Comparison of ENCODE assay signal across 13 cellular contexts in genomic region chr17:4509402-4509801, GRCh38. TPM values are rescaled to one million over a fixed set of nuclear protein-coding genes. Genes with fewer than 3 reads are reported as not detected.
A peak's percentile ranks its signal among the peaks of the same experiment; 100 is the strongest.
DNase-seq lines count a peak whose midpoint lies in the region; ATAC-seq, FAIRE-seq and TF ChIP-seq lines count a peak whose summit lies in the region.
"Had no signal": no experiment of that assay in that cellular context is flagged by ENCODE, and none has a peak within 500 bp of the region (broad histone marks: within the 10 kb centered on the region; RNA-seq: fewer than 3 reads in every experiment).

No MANE protein-coding gene starts in this region.

- H3K4me1 Mint-ChIP-seq in activated CD4-positive, alpha-beta T cell treated with anti-CD3 and anti-CD28 coated beads, Interleukin-2, amount 10 ng/mL, durations not matched to agents 24 days and 14 days = peaks cover 22% of the 10 kb centered on the region
- H3K4me1 Mint-ChIP-seq in activated T-helper 1 cell treated with anti-CD3 and anti-CD28 coated beads, Interleukin-12 subunit alpha, Interleukin-12 subunit beta, Interleukin-2, Interleukin-4 antibody, amounts not matched to agents 30 ng/mL and 10 ng/mL and 1 ng/mL, durations not matched to agents 14 hours and 24 hours and 36 hours (ENCODE audit: low read depth) = peaks cover 32% of the 10 kb centered on the region

- H3K9me3 Mint-ChIP-seq in activated CD4-positive, alpha-beta T cell treated with anti-CD3 and anti-CD28 coated beads, Interleukin-2, amount 10 ng/mL, durations not matched to agents 24 days and 14 days = no peaks in the 10 kb centered on the region
- H3K9me3 Mint-ChIP-seq in activated T-helper 1 cell treated with anti-CD3 and anti-CD28 coated beads, Interleukin-12 subunit alpha, Interleukin-12 subunit beta, Interleukin-2, Interleukin-4 antibody, amounts not matched to agents 30 ng/mL and 10 ng/mL and 1 ng/mL, durations not matched to agents 14 hours and 24 hours and 36 hours = no peaks in the 10 kb centered on the region

- peak; percentile 82 for DNase-seq in activated CD4-positive, alpha-beta T cell treated with anti-CD3 and anti-CD28 coated beads, Interleukin-2, amount 10 ng/mL, durations not matched to agents 24 days and 14 days
- DNase-seq in activated CD4-positive, alpha-beta T cell treated with anti-CD3 and anti-CD28 coated beads for 4 hours = no peak
- DNase-seq in activated T-helper 1 cell treated with anti-CD3 and anti-CD28 coated beads, Interleukin-12 subunit alpha, Interleukin-12 subunit beta, Interleukin-2, Interleukin-4 antibody, amounts not matched to agents 30 ng/mL and 10 ng/mL and 1 ng/mL, durations not matched to agents 14 hours and 24 hours and 36 hours (ENCODE audit: low spot score) = no peak
- DNase-seq in kidney (no peak), HEK293T (ENCODE audit: extremely low spot score) (no peak), posterior cingulate gyrus (no peak)
- DNase-seq: NCI-H1048 had no signal

- H3K4me3 ChIP-seq in kidney (ENCODE audit: low read length in 2 of 2) = no peak overlapping the region
- H3K4me3 ChIP-seq: SK-N-MC had no signal

- FAIRE-seq in kidney (lab: Jason Lieb, UNC) = no peak
- FAIRE-seq: A204.1, frontal cortex had no signal

- POLR2A ChIA-PET in HEK293T (lab: Yijun Ruan, JAX) = interaction anchor here (1.5 kb wide), 1 partner anchor 10 kb away, joined by 3 read pairs; no protein-coding TSS in a partner anchor

- H3K4me1 ChIP-seq in kidney (ENCODE audit: control insufficient read depth in 1 of 2, insufficient read depth in 1 of 2, low read depth in 1 of 2, low read length in 2 of 2) = peaks cover 39 to 47% of the 10 kb centered on the region in 2 donors

- H3K27ac ChIP-seq in kidney (ENCODE audit: low read depth in 2 of 2, low read length in 2 of 2) (peak overlapping the region; percentile 32 to 57), temporal lobe (ENCODE audit: low read depth, low read length) (peak overlapping the region; percentile 73)
- H3K27ac ChIP-seq: SK-N-MC had no signal

- H3K9me3 ChIP-seq in kidney (ENCODE audit: control insufficient read depth in 1 of 2, low read length in 2 of 2) = no peaks in the 10 kb centered on the region

- no peak overlapping the region for H3K4me3 Mint-ChIP-seq in activated CD4-positive, alpha-beta T cell treated with anti-CD3 and anti-CD28 coated beads, Interleukin-2, amount 10 ng/mL, durations not matched to agents 24 days and 14 days
- H3K4me3 Mint-ChIP-seq in activated T-helper 1 cell treated with anti-CD3 and anti-CD28 coated beads, Interleukin-12 subunit alpha, Interleukin-12 subunit beta, Interleukin-2, Interleukin-4 antibody, amounts not matched to agents 30 ng/mL and 10 ng/mL and 1 ng/mL, durations not matched to agents 14 hours and 24 hours and 36 hours = no peak overlapping the region

- peak overlapping the region in 1 of 2 donors; percentile 7 for H3K9ac ChIP-seq in kidney (ENCODE audit: low read length in 2 of 2)

- H3K27me3 Mint-ChIP-seq in activated CD4-positive, alpha-beta T cell treated with anti-CD3 and anti-CD28 coated beads, Interleukin-2, amount 10 ng/mL, durations not matched to agents 24 days and 14 days = no peaks in the 10 kb centered on the region
- H3K27me3 Mint-ChIP-seq in activated T-helper 1 cell treated with anti-CD3 and anti-CD28 coated beads, Interleukin-12 subunit alpha, Interleukin-12 subunit beta, Interleukin-2, Interleukin-4 antibody, amounts not matched to agents 30 ng/mL and 10 ng/mL and 1 ng/mL, durations not matched to agents 14 hours and 24 hours and 36 hours (ENCODE audit: insufficient read depth) = peaks cover 6% of the 10 kb centered on the region

- intact Hi-C loops in activated CD4-positive, alpha-beta T cell treated with anti-CD3 and anti-CD28 coated beads, Interleukin-2, amount 10 ng/mL, durations not matched to agents 24 days and 14 days (cut with micrococcal nuclease) = no loop called here
- intact Hi-C loops in activated T-helper 1 cell treated with anti-CD3 and anti-CD28 coated beads, Interleukin-12 subunit alpha, Interleukin-12 subunit beta, Interleukin-2, Interleukin-4 antibody, amounts not matched to agents 30 ng/mL and 10 ng/mL and 1 ng/mL, durations not matched to agents 14 hours and 24 hours and 36 hours (cut with micrococcal nuclease) = loop anchor here (1.0 kb wide), 1 partner anchor 11 kb away; the partner anchor contains the start of gene SPNS2
- intact Hi-C loops in kidney (cut with DNase I) = no loop called here
- intact Hi-C loops in posterior cingulate gyrus (cut with DNase I) = no loop called here

- H3K36me3 Mint-ChIP-seq in activated CD4-positive, alpha-beta T cell treated with anti-CD3 and anti-CD28 coated beads, Interleukin-2, amount 10 ng/mL, durations not matched to agents 24 days and 14 days (ENCODE audit: low read depth) = no peaks in the 10 kb centered on the region
- H3K36me3 Mint-ChIP-seq in activated T-helper 1 cell treated with anti-CD3 and anti-CD28 coated beads, Interleukin-12 subunit alpha, Interleukin-12 subunit beta, Interleukin-2, Interleukin-4 antibody, amounts not matched to agents 30 ng/mL and 10 ng/mL and 1 ng/mL, durations not matched to agents 14 hours and 24 hours and 36 hours (ENCODE audit: low read depth) = no peaks in the 10 kb centered on the region

- CTCF ChIA-PET in HEK293T (lab: Yijun Ruan, JAX) = no interaction called here

- no peak for ATAC-seq in GM21723 (IDR thresholded peaks at IDR 0.05; ENCODE audit: unreplicated experiment)

- H3K27ac Mint-ChIP-seq in activated CD4-positive, alpha-beta T cell treated with anti-CD3 and anti-CD28 coated beads, Interleukin-2, amount 10 ng/mL, durations not matched to agents 24 days and 14 days = peak overlapping the region; percentile 36
- H3K27ac Mint-ChIP-seq in activated T-helper 1 cell treated with anti-CD3 and anti-CD28 coated beads, Interleukin-12 subunit alpha, Interleukin-12 subunit beta, Interleukin-2, Interleukin-4 antibody, amounts not matched to agents 30 ng/mL and 10 ng/mL and 1 ng/mL, durations not matched to agents 14 hours and 24 hours and 36 hours = peak overlapping the region; percentile 62

- no peak for TF ChIP-seq CTCF in kidney (IDR thresholded peaks at IDR 0.05; ENCODE audit: borderline replicate concordance, extremely low read depth, insufficient read depth)

- no peaks in the 10 kb centered on the region for H3K36me3 ChIP-seq in kidney (ENCODE audit: control insufficient read depth in 1 of 2, insufficient read depth in 2 of 2, low read length in 2 of 2)

TF ChIP-seq in HEK293T, 16 proteins besides CTCF, POLR2A, EP300 and RAD21:
- no peak for TF ChIP-seq ARNT (IDR thresholded peaks at IDR 0.05)
- TF ChIP-seq FOXM1 (IDR thresholded peaks at IDR 0.05; ENCODE audit: borderline replicate concordance) = no peak
- TF ChIP-seq ELF4 (IDR thresholded peaks at IDR 0.05) = no peak
- no peak for TF ChIP-seq PKNOX1 (IDR thresholded peaks at IDR 0.05)
- no peak for TF ChIP-seq LEF1 (IDR thresholded peaks at IDR 0.05; ENCODE audit: borderline replicate concordance)
- no peak for TF ChIP-seq ZNF384 (IDR thresholded peaks at IDR 0.05)
- no peak for TF ChIP-seq FOXK2 (IDR thresholded peaks at IDR 0.05)
- no peak for TF ChIP-seq TARDBP (IDR thresholded peaks at IDR 0.05)
- no peak for TF ChIP-seq CTBP1 (IDR thresholded peaks at IDR 0.05; ENCODE audit: borderline replicate concordance)
- no peak for TF ChIP-seq SP1 (IDR thresholded peaks at IDR 0.05)
- TF ChIP-seq HDGF (IDR thresholded peaks at IDR 0.05; ENCODE audit: borderline replicate concordance) = no peak
- no peak for TF ChIP-seq BHLHE40 (IDR thresholded peaks at IDR 0.05; ENCODE audit: borderline replicate concordance)
- TF ChIP-seq L3MBTL2 (conservative IDR thresholded peaks at IDR 0.05) = no peak
- no peak for TF ChIP-seq SUZ12 (IDR thresholded peaks at IDR 0.05)
- no peak for TF ChIP-seq NFRKB (IDR thresholded peaks at IDR 0.05)

RNA-seq across cellular contexts. Expression of gene SPNS2, which starts 10.7 kb away (rescaled TPM):
- 0.17 and 0.28 TPM in 2 replicates for total RNA-seq in activated CD4-positive, alpha-beta T cell treated with anti-CD3 and anti-CD28 coated beads, Interleukin-2, amount 10 ng/mL, durations not matched to agents 24 days and 14 days
- total RNA-seq in activated T-helper 1 cell treated with anti-CD3 and anti-CD28 coated beads, Interleukin-12 subunit alpha, Interleukin-12 subunit beta, Interleukin-2, Interleukin-4 antibody, amounts not matched to agents 30 ng/mL and 10 ng/mL and 1 ng/mL, durations not matched to agents 14 hours and 24 hours and 36 hours = 0.17 TPM in 1 of 2 replicates, not detected in the other
- total RNA-seq in kidney (60.5 TPM), temporal lobe (7.9 TPM)
- 75.1 TPM for polyA plus RNA-seq in kidney (ENCODE audit: insufficient read depth, low read depth, low replicate concordance)

RNA-seq across cellular contexts. Expression of gene MYBBP1A, which starts 45.8 kb away (rescaled TPM):
- 178 and 181 TPM in 2 replicates for total RNA-seq in activated CD4-positive, alpha-beta T cell treated with anti-CD3 and anti-CD28 coated beads, Interleukin-2, amount 10 ng/mL, durations not matched to agents 24 days and 14 days
- 186 and 195 TPM in 2 replicates for total RNA-seq in activated T-helper 1 cell treated with anti-CD3 and anti-CD28 coated beads, Interleukin-12 subunit alpha, Interleukin-12 subunit beta, Interleukin-2, Interleukin-4 antibody, amounts not matched to agents 30 ng/mL and 10 ng/mL and 1 ng/mL, durations not matched to agents 14 hours and 24 hours and 36 hours
- 51.6 TPM for total RNA-seq in kidney
- 11.9 TPM for polyA plus RNA-seq in kidney (ENCODE audit: insufficient read depth, low read depth, low replicate concordance)
- 16.2 TPM for total RNA-seq in temporal lobe

RNA-seq across cellular contexts. Expression of gene GGT6, which starts 51.0 kb away (rescaled TPM):
- total RNA-seq in activated CD4-positive, alpha-beta T cell treated with anti-CD3 and anti-CD28 coated beads, Interleukin-2, amount 10 ng/mL, durations not matched to agents 24 days and 14 days = not detected in 2 replicates
- total RNA-seq in activated T-helper 1 cell treated with anti-CD3 and anti-CD28 coated beads, Interleukin-12 subunit alpha, Interleukin-12 subunit beta, Interleukin-2, Interleukin-4 antibody, amounts not matched to agents 30 ng/mL and 10 ng/mL and 1 ng/mL, durations not matched to agents 14 hours and 24 hours and 36 hours = not detected in 2 replicates
- total RNA-seq in kidney (16.8 TPM), temporal lobe (not detected)
- polyA plus RNA-seq in kidney (ENCODE audit: insufficient read depth, low read depth, low replicate concordance) = 51.4 TPM
- total RNA-seq: frontal cortex, pulmonary artery endothelial cell had no signal

Comparison
In these comparisons a context has a peak if more than half of its experiments do, and no peak if none do; other contexts are left out.
1. RNA of gene GGT6, which starts 51.0 kb away (total RNA-seq): 16.8 TPM in kidney (single experiment); not detected in activated CD4-positive, alpha-beta T cell treated with anti-CD3 and anti-CD28 coated beads, Interleukin-2, amount 10 ng/mL, durations not matched to agents 24 days and 14 days, not detected in activated T-helper 1 cell treated with anti-CD3 and anti-CD28 coated beads, Interleukin-12 subunit alpha, Interleukin-12 subunit beta, Interleukin-2, Interleukin-4 antibody, amounts not matched to agents 30 ng/mL and 10 ng/mL and 1 ng/mL, durations not matched to agents 14 hours and 24 hours and 36 hours and not detected in temporal lobe (single experiment); every median in the first group is over 10 times any median in the second.